In the genomic region with DNA sequence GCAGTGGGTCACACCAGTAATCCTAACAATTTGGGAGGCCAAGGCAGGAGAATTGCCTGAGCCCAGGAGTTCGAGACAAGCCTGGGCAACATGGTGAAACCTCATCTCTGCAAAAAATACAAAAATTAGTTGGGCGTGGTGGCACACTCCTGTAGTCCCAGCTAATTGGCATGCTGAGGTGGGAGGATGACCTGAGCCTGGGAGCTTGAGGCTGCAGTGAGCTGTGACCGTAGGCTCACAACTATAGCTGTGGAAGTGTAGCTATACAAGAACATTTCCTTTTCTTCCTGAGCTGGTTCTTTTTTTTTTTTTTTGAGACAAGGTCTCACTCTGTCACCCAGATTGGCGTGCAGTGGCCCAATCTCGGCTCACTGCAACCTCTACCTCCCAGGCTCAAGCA, we compare ENCODE assay signal across 22 cellular contexts.
"Had no signal": no experiment of that assay in that cellular context is flagged by ENCODE, and none has a peak within 500 bp of the region (broad histone marks: within the 10 kb centered on the region; RNA-seq: fewer than 3 reads in every experiment).

No MANE protein-coding gene starts in this region.

- H3K4me1 ChIP-seq: esophagus muscularis mucosa, esophagus squamous epithelium, gastroesophageal sphincter, heart right ventricle had no signal

- H3K4me3 ChIP-seq: colonic mucosa, coronary artery, dorsolateral prefrontal cortex, esophagus muscularis mucosa, esophagus squamous epithelium, gastrocnemius medialis, gastroesophageal sphincter, heart left ventricle, heart right ventricle had no signal

- H3K27me3 ChIP-seq: colonic mucosa, esophagus muscularis mucosa, esophagus squamous epithelium, foreskin keratinocyte, gastrocnemius medialis, gastroesophageal sphincter, heart left ventricle, heart right ventricle had no signal

- H3K36me3 ChIP-seq: colonic mucosa, esophagus muscularis mucosa, esophagus squamous epithelium, gastrocnemius medialis, gastroesophageal sphincter, heart left ventricle, heart right ventricle had no signal

- DNase-seq: colonic mucosa; cortex of kidney; dermis blood vessel endothelial cell; dorsolateral prefrontal cortex; effector CD4-positive, alpha-beta T cell; effector CD8-positive, alpha-beta T cell; effector memory CD4-positive, alpha-beta T cell; effector memory CD8-positive, alpha-beta T cell; endodermal cell; erythroblast; esophagus squamous epithelium; foreskin fibroblast; foreskin keratinocyte; gastrocnemius medialis; glutamatergic neuron; head of caudate nucleus; heart left ventricle; heart right ventricle had no signal

- H3K27ac ChIP-seq: colonic mucosa, coronary artery, dorsolateral prefrontal cortex, epithelial cell of prostate, esophagus muscularis mucosa, esophagus squamous epithelium, foreskin keratinocyte, gastrocnemius medialis, gastroesophageal sphincter, heart left ventricle, heart right ventricle had no signal

- H3K9me3 ChIP-seq: colonic mucosa, esophagus muscularis mucosa, esophagus squamous epithelium, gastrocnemius medialis, gastroesophageal sphincter, heart left ventricle, heart right ventricle had no signal
